In genomic region chr4:91630054-91630453, GRCh38 we compare ENCODE assay signal across 25 cellular contexts.
"Had no signal": no experiment of that assay in that cellular context is flagged by ENCODE, and none has a peak within 500 bp of the region (broad histone marks: within the 10 kb centered on the region; RNA-seq: fewer than 3 reads in every experiment).

No MANE protein-coding gene starts in this region.

- H3K27me3 Mint-ChIP-seq: dendritic cell treated with granulocyte-macrophage colony-stimulating factor and Interleukin-4, amounts not matched to agents 40 ng/mL and 50 ng/mL, for 4 days; effector memory CD8-positive, alpha-beta T cell had no signal

- H3K4me3 ChIP-seq: colonic mucosa, coronary artery, dorsolateral prefrontal cortex, esophagus muscularis mucosa, esophagus squamous epithelium, gastrocnemius medialis, gastroesophageal sphincter, heart left ventricle, heart right ventricle, hepatocyte had no signal

- H3K4me3 Mint-ChIP-seq: dendritic cell treated with granulocyte-macrophage colony-stimulating factor and Interleukin-4, amounts not matched to agents 40 ng/mL and 50 ng/mL, for 4 days; effector memory CD8-positive, alpha-beta T cell; endodermal cell had no signal

- DNase-seq: colonic mucosa; cortex of kidney; dermis blood vessel endothelial cell; dorsolateral prefrontal cortex; effector CD4-positive, alpha-beta T cell; effector memory CD4-positive, alpha-beta T cell; effector memory CD8-positive, alpha-beta T cell; endodermal cell; erythroblast; esophagus squamous epithelium; foreskin fibroblast; foreskin keratinocyte; foreskin melanocyte; gastrocnemius medialis; glutamatergic neuron; head of caudate nucleus; heart left ventricle; heart right ventricle had no signal

- H3K9me3 ChIP-seq: colonic mucosa, esophagus squamous epithelium, gastrocnemius medialis had no signal

- H2AFZ ChIP-seq: hepatocyte had no signal

- H3K79me2 ChIP-seq: hepatocyte had no signal

- H3K4me2 ChIP-seq: hepatocyte had no signal

- H3K27me3 ChIP-seq: colonic mucosa, dorsolateral prefrontal cortex, esophagus muscularis mucosa, esophagus squamous epithelium, foreskin keratinocyte, gastrocnemius medialis, gastroesophageal sphincter, heart left ventricle, heart right ventricle, hepatocyte had no signal

- H3K27ac Mint-ChIP-seq: dendritic cell treated with granulocyte-macrophage colony-stimulating factor and Interleukin-4, amounts not matched to agents 40 ng/mL and 50 ng/mL, for 4 days; effector memory CD8-positive, alpha-beta T cell; endodermal cell had no signal

- H3K36me3 ChIP-seq: colonic mucosa, esophagus muscularis mucosa, esophagus squamous epithelium, gastrocnemius medialis, gastroesophageal sphincter, heart left ventricle, heart right ventricle had no signal

- H3K27ac ChIP-seq: colonic mucosa, coronary artery, dorsolateral prefrontal cortex, epithelial cell of prostate, esophagus muscularis mucosa, esophagus squamous epithelium, foreskin keratinocyte, gastrocnemius medialis, gastroesophageal sphincter, heart left ventricle, heart right ventricle, hepatocyte had no signal

- ATAC-seq: effector memory CD8-positive, alpha-beta T cell; esophagus mucosa; foreskin keratinocyte; gastrocnemius medialis; gastroesophageal sphincter; heart left ventricle; heart right ventricle had no signal

- H3K4me1 ChIP-seq: colonic mucosa, esophagus muscularis mucosa, esophagus squamous epithelium, foreskin keratinocyte, gastrocnemius medialis, gastroesophageal sphincter, heart left ventricle, heart right ventricle had no signal
